Comparison of ENCODE assay signal across 1 cellular context in the genomic region with DNA sequence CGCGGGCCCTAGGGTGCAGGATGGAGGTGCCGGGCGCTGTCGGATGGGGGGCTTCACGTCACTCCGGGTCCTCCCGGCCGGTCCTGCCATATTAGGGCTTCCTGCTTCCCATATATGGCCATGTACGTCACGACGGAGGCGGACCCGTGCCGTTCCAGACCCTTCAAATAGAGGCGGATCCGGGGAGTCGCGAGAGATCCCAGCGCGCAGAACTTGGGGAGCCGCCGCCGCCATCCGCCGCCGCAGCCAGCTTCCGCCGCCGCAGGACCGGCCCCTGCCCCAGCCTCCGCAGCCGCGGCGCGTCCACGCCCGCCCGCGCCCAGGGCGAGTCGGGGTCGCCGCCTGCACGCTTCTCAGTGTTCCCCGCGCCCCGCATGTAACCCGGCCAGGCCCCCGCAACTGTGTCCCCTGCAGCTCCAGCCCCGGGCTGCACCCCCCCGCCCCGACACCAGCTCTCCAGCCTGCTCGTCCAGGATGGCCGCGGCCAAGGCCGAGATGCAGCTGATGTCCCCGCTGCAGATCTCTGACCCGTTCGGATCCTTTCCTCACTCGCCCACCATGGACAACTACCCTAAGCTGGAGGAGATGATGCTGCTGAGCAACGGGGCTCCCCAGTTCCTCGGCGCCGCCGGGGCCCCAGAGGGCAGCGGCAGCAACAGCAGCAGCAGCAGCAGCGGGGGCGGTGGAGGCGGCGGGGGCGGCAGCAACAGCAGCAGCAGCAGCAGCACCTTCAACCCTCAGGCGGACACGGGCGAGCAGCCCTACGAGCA.
TF ChIP-seq lines count a peak whose summit lies in the region.

Gene EGR1, plus strand, starts transcription at position 192 of the 770 bp plus-strand sequence. Its CDS starts 283 bp downstream, at position 475.

TF ChIP-seq in K562, 482 proteins besides CTCF, POLR2A, EP300 and RAD21 (continued from another document and continues in another):
- TF ChIP-seq, protein P1, sequence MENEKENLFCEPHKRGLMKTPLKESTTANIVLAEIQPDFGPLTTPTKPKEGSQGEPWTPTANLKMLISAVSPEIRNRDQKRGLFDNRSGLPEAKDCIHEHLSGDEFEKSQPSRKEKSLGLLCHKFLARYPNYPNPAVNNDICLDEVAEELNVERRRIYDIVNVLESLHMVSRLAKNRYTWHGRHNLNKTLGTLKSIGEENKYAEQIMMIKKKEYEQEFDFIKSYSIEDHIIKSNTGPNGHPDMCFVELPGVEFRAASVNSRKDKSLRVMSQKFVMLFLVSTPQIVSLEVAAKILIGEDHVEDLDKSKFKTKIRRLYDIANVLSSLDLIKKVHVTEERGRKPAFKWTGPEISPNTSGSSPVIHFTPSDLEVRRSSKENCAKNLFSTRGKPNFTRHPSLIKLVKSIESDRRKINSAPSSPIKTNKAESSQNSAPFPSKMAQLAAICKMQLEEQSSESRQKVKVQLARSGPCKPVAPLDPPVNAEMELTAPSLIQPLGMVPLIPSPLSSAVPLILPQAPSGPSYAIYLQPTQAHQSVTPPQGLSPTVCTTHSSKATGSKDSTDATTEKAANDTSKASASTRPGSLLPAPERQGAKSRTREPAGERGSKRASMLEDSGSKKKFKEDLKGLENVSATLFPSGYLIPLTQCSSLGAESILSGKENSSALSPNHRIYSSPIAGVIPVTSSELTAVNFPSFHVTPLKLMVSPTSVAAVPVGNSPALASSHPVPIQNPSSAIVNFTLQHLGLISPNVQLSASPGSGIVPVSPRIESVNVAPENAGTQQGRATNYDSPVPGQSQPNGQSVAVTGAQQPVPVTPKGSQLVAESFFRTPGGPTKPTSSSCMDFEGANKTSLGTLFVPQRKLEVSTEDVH (IDR thresholded peaks at IDR 0.05; ENCODE audit: low read depth, partially characterized antibody), result no peak
- TF ChIP-seq ZNF740 (CRISPR knock-in tag; IDR thresholded peaks at IDR 0.05), result no peak
- TF ChIP-seq ZNF740 (tag; IDR thresholded peaks at IDR 0.05), result no peak
- TF ChIP-seq, protein P2, sequence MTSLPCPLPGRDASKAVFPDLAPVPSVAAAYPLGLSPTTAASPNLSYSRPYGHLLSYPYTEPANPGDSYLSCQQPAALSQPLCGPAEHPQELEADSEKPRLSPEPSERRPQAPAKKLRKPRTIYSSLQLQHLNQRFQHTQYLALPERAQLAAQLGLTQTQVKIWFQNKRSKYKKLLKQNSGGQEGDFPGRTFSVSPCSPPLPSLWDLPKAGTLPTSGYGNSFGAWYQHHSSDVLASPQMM (CRISPR knock-in tag; IDR thresholded peaks at IDR 0.05), result no peak
- no peak for TF ChIP-seq ARID1B (IDR thresholded peaks at IDR 0.05)
- TF ChIP-seq BCOR (IDR thresholded peaks at IDR 0.05), result no peak
- TF ChIP-seq STAT5B (CRISPR knock-in tag; IDR thresholded peaks at IDR 0.05), result no peak
- TF ChIP-seq THRAP3 (IDR thresholded peaks at IDR 0.05; ENCODE audit: borderline replicate concordance), result peak; percentile 98
- TF ChIP-seq CHD2 (IDR thresholded peaks at IDR 0.05; ENCODE audit: low read depth, low read length), result peak; percentile 65
- TF ChIP-seq, protein P3, sequence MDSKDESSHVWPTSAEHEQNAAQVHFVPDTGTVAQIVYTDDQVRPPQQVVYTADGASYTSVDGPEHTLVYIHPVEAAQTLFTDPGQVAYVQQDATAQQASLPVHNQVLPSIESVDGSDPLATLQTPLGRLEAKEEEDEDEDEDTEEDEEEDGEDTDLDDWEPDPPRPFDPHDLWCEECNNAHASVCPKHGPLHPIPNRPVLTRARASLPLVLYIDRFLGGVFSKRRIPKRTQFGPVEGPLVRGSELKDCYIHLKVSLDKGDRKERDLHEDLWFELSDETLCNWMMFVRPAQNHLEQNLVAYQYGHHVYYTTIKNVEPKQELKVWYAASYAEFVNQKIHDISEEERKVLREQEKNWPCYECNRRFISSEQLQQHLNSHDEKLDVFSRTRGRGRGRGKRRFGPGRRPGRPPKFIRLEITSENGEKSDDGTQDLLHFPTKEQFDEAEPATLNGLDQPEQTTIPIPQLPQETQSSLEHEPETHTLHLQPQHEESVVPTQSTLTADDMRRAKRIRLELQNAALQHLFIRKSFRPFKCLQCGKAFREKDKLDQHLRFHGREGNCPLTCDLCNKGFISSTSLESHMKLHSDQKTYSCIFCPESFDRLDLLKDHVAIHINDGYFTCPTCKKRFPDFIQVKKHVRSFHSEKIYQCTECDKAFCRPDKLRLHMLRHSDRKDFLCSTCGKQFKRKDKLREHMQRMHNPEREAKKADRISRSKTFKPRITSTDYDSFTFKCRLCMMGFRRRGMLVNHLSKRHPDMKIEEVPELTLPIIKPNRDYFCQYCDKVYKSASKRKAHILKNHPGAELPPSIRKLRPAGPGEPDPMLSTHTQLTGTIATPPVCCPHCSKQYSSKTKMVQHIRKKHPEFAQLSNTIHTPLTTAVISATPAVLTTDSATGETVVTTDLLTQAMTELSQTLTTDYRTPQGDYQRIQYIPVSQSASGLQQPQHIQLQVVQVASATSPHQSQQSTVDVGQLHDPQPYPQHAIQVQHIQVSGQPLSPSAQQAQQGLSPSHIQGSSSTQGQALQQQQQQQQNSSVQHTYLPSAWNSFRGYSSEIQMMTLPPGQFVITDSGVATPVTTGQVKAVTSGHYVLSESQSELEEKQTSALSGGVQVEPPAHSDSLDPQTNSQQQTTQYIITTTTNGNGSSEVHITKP (IDR thresholded peaks at IDR 0.05; ENCODE audit: partially characterized antibody), result no peak
- no peak for TF ChIP-seq ZNF217 (CRISPR knock-in tag; IDR thresholded peaks at IDR 0.05)
- TF ChIP-seq ZFP91 (CRISPR knock-in tag; IDR thresholded peaks at IDR 0.05), result no peak
- no peak for TF ChIP-seq EP400 (IDR thresholded peaks at IDR 0.05)
- peak; percentile 96 for TF ChIP-seq ELK1 (CRISPR knock-in tag; IDR thresholded peaks at IDR 0.05)
- TF ChIP-seq JUNB (CRISPR knock-in tag; conservative IDR thresholded peaks at IDR 0.05), result no peak
- TF ChIP-seq ZNF184 (CRISPR knock-in tag; IDR thresholded peaks at IDR 0.05), result no peak
- TF ChIP-seq, protein P4, sequence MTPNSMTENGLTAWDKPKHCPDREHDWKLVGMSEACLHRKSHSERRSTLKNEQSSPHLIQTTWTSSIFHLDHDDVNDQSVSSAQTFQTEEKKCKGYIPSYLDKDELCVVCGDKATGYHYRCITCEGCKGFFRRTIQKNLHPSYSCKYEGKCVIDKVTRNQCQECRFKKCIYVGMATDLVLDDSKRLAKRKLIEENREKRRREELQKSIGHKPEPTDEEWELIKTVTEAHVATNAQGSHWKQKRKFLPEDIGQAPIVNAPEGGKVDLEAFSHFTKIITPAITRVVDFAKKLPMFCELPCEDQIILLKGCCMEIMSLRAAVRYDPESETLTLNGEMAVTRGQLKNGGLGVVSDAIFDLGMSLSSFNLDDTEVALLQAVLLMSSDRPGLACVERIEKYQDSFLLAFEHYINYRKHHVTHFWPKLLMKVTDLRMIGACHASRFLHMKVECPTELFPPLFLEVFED (CRISPR knock-in tag; conservative IDR thresholded peaks at IDR 0.05), result 0 out of 2 replicates have a peak, but pooled peaks have one; percentile 45
- TF ChIP-seq ZNF263 (CRISPR knock-in tag; IDR thresholded peaks at IDR 0.05; ENCODE audit: borderline replicate concordance), result no peak
- TF ChIP-seq MCM5 (IDR thresholded peaks at IDR 0.05; ENCODE audit: low read depth), result no peak
- TF ChIP-seq ASH1L (IDR thresholded peaks at IDR 0.05; ENCODE audit: borderline replicate concordance, low read depth, partially characterized antibody), result no peak
- no peak for TF ChIP-seq RBM17 (IDR thresholded peaks at IDR 0.05; ENCODE audit: borderline replicate concordance, low read depth, low read length)
- TF ChIP-seq, protein P5, sequence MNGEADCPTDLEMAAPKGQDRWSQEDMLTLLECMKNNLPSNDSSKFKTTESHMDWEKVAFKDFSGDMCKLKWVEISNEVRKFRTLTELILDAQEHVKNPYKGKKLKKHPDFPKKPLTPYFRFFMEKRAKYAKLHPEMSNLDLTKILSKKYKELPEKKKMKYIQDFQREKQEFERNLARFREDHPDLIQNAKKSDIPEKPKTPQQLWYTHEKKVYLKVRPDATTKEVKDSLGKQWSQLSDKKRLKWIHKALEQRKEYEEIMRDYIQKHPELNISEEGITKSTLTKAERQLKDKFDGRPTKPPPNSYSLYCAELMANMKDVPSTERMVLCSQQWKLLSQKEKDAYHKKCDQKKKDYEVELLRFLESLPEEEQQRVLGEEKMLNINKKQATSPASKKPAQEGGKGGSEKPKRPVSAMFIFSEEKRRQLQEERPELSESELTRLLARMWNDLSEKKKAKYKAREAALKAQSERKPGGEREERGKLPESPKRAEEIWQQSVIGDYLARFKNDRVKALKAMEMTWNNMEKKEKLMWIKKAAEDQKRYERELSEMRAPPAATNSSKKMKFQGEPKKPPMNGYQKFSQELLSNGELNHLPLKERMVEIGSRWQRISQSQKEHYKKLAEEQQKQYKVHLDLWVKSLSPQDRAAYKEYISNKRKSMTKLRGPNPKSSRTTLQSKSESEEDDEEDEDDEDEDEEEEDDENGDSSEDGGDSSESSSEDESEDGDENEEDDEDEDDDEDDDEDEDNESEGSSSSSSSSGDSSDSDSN (IDR thresholded peaks at IDR 0.05; ENCODE audit: borderline replicate concordance in 1 of 2, low read depth in 2 of 2, low read length in 2 of 2), result no peak
- 0 out of 2 replicates have a peak, but pooled peaks have one; percentile 39 for TF ChIP-seq ZNF589 (CRISPR knock-in tag; IDR thresholded peaks at IDR 0.05; ENCODE audit: low read depth)
- TF ChIP-seq E2F4 (CRISPR knock-in tag; IDR thresholded peaks at IDR 0.05; ENCODE audit: low read depth), result no peak
- 0 out of 2 replicates have a peak, but pooled peaks have one; percentile 59 for TF ChIP-seq TOE1 (IDR thresholded peaks at IDR 0.05; ENCODE audit: borderline replicate concordance)
- TF ChIP-seq TOE1 (CRISPR knock-in tag; IDR thresholded peaks at IDR 0.05; ENCODE audit: borderline replicate concordance, low read depth), result no peak
- no peak for TF ChIP-seq CTBP1 (IDR thresholded peaks at IDR 0.05; ENCODE audit: borderline replicate concordance)
- no peak for TF ChIP-seq DPF2 (IDR thresholded peaks at IDR 0.05)
- TF ChIP-seq SREBF2 (CRISPR knock-in tag; IDR thresholded peaks at IDR 0.05), result no peak
- no peak for TF ChIP-seq ZNF584 (CRISPR knock-in tag; IDR thresholded peaks at IDR 0.05; ENCODE audit: low read depth)
- TF ChIP-seq SMAD2 (IDR thresholded peaks at IDR 0.05; ENCODE audit: low read depth, low read length), result no peak
- TF ChIP-seq, protein P6, sequence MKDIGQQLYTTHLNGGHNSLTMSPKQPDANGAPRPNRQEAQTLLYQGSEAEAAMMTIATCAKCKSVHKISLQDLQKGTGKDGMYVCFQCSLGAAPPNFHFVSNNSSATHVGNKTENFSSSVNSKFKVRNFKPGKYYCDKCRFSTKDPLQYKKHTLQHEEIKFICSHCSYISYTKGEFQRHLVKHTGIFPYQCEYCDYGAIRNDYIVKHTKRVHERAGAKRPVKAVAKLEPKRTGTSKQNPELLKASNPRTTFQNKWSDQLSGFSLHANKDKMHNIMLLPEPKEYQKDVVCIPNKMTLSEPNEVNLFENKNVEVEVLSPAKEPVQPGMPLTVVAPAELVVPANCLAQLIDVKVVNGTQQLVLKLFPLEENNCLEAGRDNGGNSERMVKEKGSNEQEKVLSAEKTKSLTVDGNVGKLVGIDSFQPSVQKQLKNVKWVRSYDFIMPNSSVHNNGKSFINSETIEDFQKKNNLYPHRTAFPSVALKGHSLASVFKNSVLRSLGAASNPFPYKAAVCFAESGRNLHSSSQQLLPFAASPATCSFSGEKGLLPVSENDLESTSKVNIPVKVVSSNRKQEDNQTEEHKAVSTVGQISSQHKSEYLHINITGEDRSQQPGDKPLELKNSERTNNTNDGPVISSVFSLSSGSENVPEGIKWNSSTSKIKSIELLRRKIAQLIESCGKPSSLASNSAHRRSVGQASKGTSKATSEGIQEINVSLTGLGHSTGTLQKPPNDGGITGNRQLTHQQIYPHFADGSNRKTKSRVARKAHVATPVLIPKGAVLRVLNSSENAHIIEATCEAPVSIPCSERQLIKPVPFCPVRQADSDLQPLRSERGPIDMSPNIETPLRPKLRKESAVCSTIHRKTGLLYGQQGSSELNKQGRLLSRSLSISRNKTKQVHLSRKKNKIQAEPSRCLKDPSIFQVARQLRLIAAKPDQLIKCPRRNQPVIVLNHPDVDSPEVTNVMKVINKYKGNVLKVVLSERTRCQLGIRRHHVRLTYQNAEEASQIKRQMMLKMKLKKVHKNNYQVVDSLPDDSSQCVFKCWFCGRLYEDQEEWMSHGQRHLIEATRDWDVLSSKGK (CRISPR knock-in tag; IDR thresholded peaks at IDR 0.05), result no peak
- TF ChIP-seq GTF2F1 (IDR thresholded peaks at IDR 0.05; ENCODE audit: low read depth, low read length), result peak; percentile 97
- no peak for TF ChIP-seq SIRT6 (IDR thresholded peaks at IDR 0.05; ENCODE audit: low read depth, low read length)
